10 cellular contexts compared by ENCODE assay signal in genomic region chr3:101836907-101837598, GRCh38. TPM values are rescaled to one million over a fixed set of nuclear protein-coding genes. Genes with fewer than 3 reads are reported as not detected.
DNase-seq lines count a peak whose midpoint lies in the region; ATAC-seq and TF ChIP-seq lines count a peak whose summit lies in the region.
"Had no signal": no experiment of that assay in that cellular context is flagged by ENCODE, and none has a peak within 500 bp of the region (broad histone marks: within the 10 kb centered on the region; RNA-seq: fewer than 3 reads in every experiment).

No MANE protein-coding gene starts in this region.

- H3K27ac ChIP-seq in A673 (ENCODE audit: low read depth, low read length, poor library complexity, severe bottlenecking) (no peak overlapping the region), suprapubic skin (no peak overlapping the region)
- H3K27ac ChIP-seq: epithelial cell of prostate, HL-60 had no signal

- no peaks in the 10 kb centered on the region for H3K27me3 Mint-ChIP-seq in HFFc6 (ENCODE audit: insufficient read depth)
- no peaks in the 10 kb centered on the region for H3K27me3 Mint-ChIP-seq in activated CD4-positive, alpha-beta T cell treated with anti-CD3 and anti-CD28 coated beads for 36 hours
- no peaks in the 10 kb centered on the region for H3K27me3 Mint-ChIP-seq in T-helper 2 cell treated with Interferon-gamma antibody and Interleukin-4, amounts not matched to agents 5 μg/mL and 100 μg/mL, for 36 hours (ENCODE audit: low read depth)

- CTCF ChIA-PET in A673 (lab: Charles Lee), result no interaction called here
- CTCF ChIA-PET in activated CD4-positive, alpha-beta T cell treated with anti-CD3 and anti-CD28 coated beads for 36 hours (lab: Charles Lee), result no interaction called here

- no peak for ATAC-seq in activated CD4-positive, alpha-beta T cell treated with anti-CD3 and anti-CD28 coated beads for 36 hours

- peaks cover 19% of the 10 kb centered on the region for H3K36me3 Mint-ChIP-seq in HFFc6 (ENCODE audit: low read depth)
- H3K36me3 Mint-ChIP-seq in activated CD4-positive, alpha-beta T cell treated with anti-CD3 and anti-CD28 coated beads for 36 hours (ENCODE audit: low read depth), result peaks cover 30% of the 10 kb centered on the region
- peaks cover 10% of the 10 kb centered on the region for H3K36me3 Mint-ChIP-seq in T-helper 2 cell treated with Interferon-gamma antibody and Interleukin-4, amounts not matched to agents 5 μg/mL and 100 μg/mL, for 36 hours (ENCODE audit: low read depth)

- no peak for TF ChIP-seq EP300 in suprapubic skin (IDR thresholded peaks at IDR 0.05)

- H3K9me3 ChIP-seq in A673 (ENCODE audit: low read depth, low read length, poor library complexity, severe bottlenecking) (no peaks in the 10 kb centered on the region), suprapubic skin (no peaks in the 10 kb centered on the region)

- POLR2A ChIA-PET in A673 (lab: Charles Lee; ENCODE audit: low non-redundant PET), result no interaction called here
- POLR2A ChIA-PET in activated CD4-positive, alpha-beta T cell treated with anti-CD3 and anti-CD28 coated beads for 36 hours (lab: Charles Lee), result no interaction called here

- H3K9me3 Mint-ChIP-seq in HFFc6, result no peaks in the 10 kb centered on the region
- H3K9me3 Mint-ChIP-seq in activated CD4-positive, alpha-beta T cell treated with anti-CD3 and anti-CD28 coated beads for 36 hours (ENCODE audit: low read depth), result peaks cover 3% of the 10 kb centered on the region
- peaks cover 4% of the 10 kb centered on the region for H3K9me3 Mint-ChIP-seq in T-helper 2 cell treated with Interferon-gamma antibody and Interleukin-4, amounts not matched to agents 5 μg/mL and 100 μg/mL, for 36 hours

- H3K27me3 ChIP-seq in A673 (replicated peaks; ENCODE audit: insufficient read depth, low read depth, low read length, poor library complexity) (no peaks in the 10 kb centered on the region), suprapubic skin (no peaks in the 10 kb centered on the region)

- H3K36me3 ChIP-seq in A673 (ENCODE audit: insufficient read depth, low read length, poor library complexity, severe bottlenecking) (no peaks in the 10 kb centered on the region), suprapubic skin (no peaks in the 10 kb centered on the region)

- TF ChIP-seq CTCF in A673 (conservative IDR thresholded peaks at IDR 0.05; ENCODE audit: low read depth, low read length) (no peak), HFFc6 (IDR thresholded peaks at IDR 0.05) (no peak), suprapubic skin (IDR thresholded peaks at IDR 0.05) (no peak)

- H3K4me1 ChIP-seq in A673 (ENCODE audit: insufficient read depth, low read length, poor library complexity, severe bottlenecking) (no peaks in the 10 kb centered on the region), suprapubic skin (peaks cover 20% of the 10 kb centered on the region)

- intact Hi-C loops in A673 (cut with micrococcal nuclease; ENCODE audit: unreplicated experiment), result no loop called here
- intact Hi-C loops in activated CD4-positive, alpha-beta T cell treated with anti-CD3 and anti-CD28 coated beads for 36 hours (cut with DNase I, micrococcal nuclease), result no loop called here

- BruUV-seq in A673 (replicated peaks; lab: Mats Ljungman, UMichigan), result no TSS peak

- no peak overlapping the region for H3K4me3 ChIP-seq in A673 (ENCODE audit: low read depth, low read length, poor library complexity, severe bottlenecking)
- H3K4me3 ChIP-seq in suprapubic skin, result no peak overlapping the region

- in situ Hi-C loops in SK-MEL-5 (cut with HindIII; ENCODE audit: low pct_unique_long_range_greater_than_20kb, low sequenced_read_pairs), result no loop called here

- H3K4me1 Mint-ChIP-seq in HFFc6 (ENCODE audit: low read depth), result peaks cover 29% of the 10 kb centered on the region
- peaks cover 48% of the 10 kb centered on the region for H3K4me1 Mint-ChIP-seq in activated CD4-positive, alpha-beta T cell treated with anti-CD3 and anti-CD28 coated beads for 36 hours
- H3K4me1 Mint-ChIP-seq in T-helper 2 cell treated with Interferon-gamma antibody and Interleukin-4, amounts not matched to agents 5 μg/mL and 100 μg/mL, for 36 hours (ENCODE audit: low read depth), result peaks cover 29% of the 10 kb centered on the region

- TF ChIP-seq POLR2A in suprapubic skin (IDR thresholded peaks at IDR 0.05), result no peak

- H3K27ac Mint-ChIP-seq in HFFc6, result peak overlapping the region; percentile 29; the same call in 1 of the 2 replicates
- no peak overlapping the region for H3K27ac Mint-ChIP-seq in activated CD4-positive, alpha-beta T cell treated with anti-CD3 and anti-CD28 coated beads for 36 hours
- H3K27ac Mint-ChIP-seq in T-helper 2 cell treated with Interferon-gamma antibody and Interleukin-4, amounts not matched to agents 5 μg/mL and 100 μg/mL, for 36 hours, result no peak overlapping the region

- 39% methylated on average over 2 of the region's 2 CpGs for WGBS in suprapubic skin

- DNase-seq in A673 (ENCODE audit: low spot score) (peak; percentile 34), HFFc6 (peak; percentile 58), SK-MEL-5 (ENCODE audit: low read depth, low spot score) (peak; percentile 32), inferior parietal cortex (ENCODE audit: extremely low spot score) (peak; percentile 60), activated gamma-delta T cell treated with Interleukin-2 at 50 U/mL for 16 hours (no peak), suprapubic skin (ENCODE audit: low spot score in 2 of 2) (no peak)
- DNase-seq in activated CD4-positive, alpha-beta T cell treated with anti-CD3 and anti-CD28 coated beads for 36 hours, result no peak
- no peak for DNase-seq in T-helper 2 cell treated with Interferon-gamma antibody and Interleukin-4, amounts not matched to agents 5 μg/mL and 100 μg/mL, for 36 hours (ENCODE audit: low spot score)

- no peak overlapping the region for H3K4me3 Mint-ChIP-seq in HFFc6
- no peak overlapping the region for H3K4me3 Mint-ChIP-seq in activated CD4-positive, alpha-beta T cell treated with anti-CD3 and anti-CD28 coated beads for 36 hours
- H3K4me3 Mint-ChIP-seq in T-helper 2 cell treated with Interferon-gamma antibody and Interleukin-4, amounts not matched to agents 5 μg/mL and 100 μg/mL, for 36 hours, result no peak overlapping the region

RNA-seq across cellular contexts. Expression of gene NFKBIZ, which starts 12.3 kb away (rescaled TPM):
- total RNA-seq in A673 (2021), result 11.5 and 15.1 TPM in 2 replicates
- 10 to 100 TPM; 51.1 to 64.2 (median 57.8) TPM for total RNA-seq in HFFc6 (2021; fragmentation: NEBNext Ultra II Directional; extraction: Animal tissue kit (Norgen Biotek cat#: 25700))
- total RNA-seq in SK-MEL-5 (2014; rRNA removed; shearing (Covaris generic)), result 69.0 and 77.5 TPM in 2 replicates
- 117 and 142 TPM in 2 replicates for polyA plus RNA-seq in SK-MEL-5 (2015; cell fraction: cytosol; rRNA removed)
- polyA plus RNA-seq in SK-MEL-5 (2015; cell fraction: nucleus; rRNA removed), result 838 and 953 TPM in 2 replicates
- total RNA-seq in activated CD4-positive, alpha-beta T cell treated with anti-CD3 and anti-CD28 coated beads for 36 hours, result 10 to 100 TPM; 47.8 to 56.7 TPM
- total RNA-seq in suprapubic skin, result 100 to 1,000 TPM; 142 to 311 (median 159) TPM

RNA-seq across cellular contexts. Expression of gene NXPE3, which starts 58.0 kb away (rescaled TPM):
- 36.4 and 37.6 TPM in 2 replicates for total RNA-seq in A673 (2021)
- 10 to 100 TPM; 37.7 to 44.3 (median 41.0) TPM for total RNA-seq in HFFc6 (2021; fragmentation: NEBNext Ultra II Directional; extraction: Animal tissue kit (Norgen Biotek cat#: 25700))
- 3.0 and 5.5 TPM in 2 replicates for total RNA-seq in SK-MEL-5 (2014; rRNA removed; shearing (Covaris generic))
- 14.3 TPM in 2 replicates for polyA plus RNA-seq in SK-MEL-5 (2015; cell fraction: cytosol; rRNA removed)
- 9.5 and 12.2 TPM in 2 replicates for polyA plus RNA-seq in SK-MEL-5 (2015; cell fraction: nucleus; rRNA removed)
- total RNA-seq in activated CD4-positive, alpha-beta T cell treated with anti-CD3 and anti-CD28 coated beads for 36 hours, result 10 to 100 TPM; 12.8 to 18.5 TPM
- total RNA-seq in suprapubic skin, result 1 to 10 TPM; 2.2 to 5.8 (median 3.6) TPM

Comparison
In these comparisons a context has a peak if more than half of its experiments do, and no peak if none do; other contexts are left out.
1. DNase-seq: peak in A673 (single experiment), HFFc6 (single experiment), SK-MEL-5 (single experiment) and inferior parietal cortex (single experiment); none in activated gamma-delta T cell treated with Interleukin-2 at 50 U/mL for 16 hours (single experiment), activated CD4-positive, alpha-beta T cell treated with anti-CD3 and anti-CD28 coated beads for 36 hours (single experiment), T-helper 2 cell treated with Interferon-gamma antibody and Interleukin-4, amounts not matched to agents 5 μg/mL and 100 μg/mL, for 36 hours (single experiment) and suprapubic skin (0 of 2).